28 cellular contexts compared by ENCODE assay signal in the genomic region with DNA sequence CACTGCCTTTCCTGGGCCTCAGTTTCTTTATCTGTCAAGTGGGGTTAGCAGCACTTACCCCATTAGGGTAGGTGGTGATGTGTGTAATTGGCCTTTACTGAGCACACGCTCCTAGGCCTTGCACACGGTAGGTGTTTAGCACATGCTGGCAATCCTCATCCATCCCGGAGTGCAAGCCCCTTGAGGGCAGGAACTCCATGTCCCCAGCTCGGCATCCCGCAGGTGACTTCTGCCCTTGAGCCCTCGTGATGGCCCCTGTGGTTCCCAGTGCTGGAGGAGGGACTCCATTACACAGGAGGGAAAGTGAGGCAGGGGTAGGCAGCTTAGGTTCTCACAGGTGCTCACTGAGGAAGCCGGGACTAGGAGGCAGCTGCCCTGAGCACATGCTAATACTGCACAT.
"Had no signal": no experiment of that assay in that cellular context is flagged by ENCODE, and none has a peak within 500 bp of the region (broad histone marks: within the 10 kb centered on the region; RNA-seq: fewer than 3 reads in every experiment).

No MANE protein-coding gene starts in this region.

- H3K27ac Mint-ChIP-seq: activated B cell treated with CpG ODN at 0.5 μM for 24 hours; activated CD4-positive, alpha-beta memory T cell treated with anti-CD3 and anti-CD28 coated beads for 36 hours; activated CD4-positive, alpha-beta T cell treated with anti-CD3 and anti-CD28 coated beads, Interleukin-2, amount 10 ng/mL, durations not matched to agents 7 days and 5 days; activated naive CD8-positive, alpha-beta T cell; IgD-negative memory B cell had no signal

- H3K27me3 Mint-ChIP-seq: activated B cell treated with CpG ODN at 0.5 μM for 24 hours; activated CD4-positive, alpha-beta memory T cell treated with anti-CD3 and anti-CD28 coated beads for 36 hours; activated CD4-positive, alpha-beta T cell treated with anti-CD3 and anti-CD28 coated beads, Interleukin-2, amount 10 ng/mL, durations not matched to agents 7 days and 5 days; activated naive CD8-positive, alpha-beta T cell; brain; IgD-negative memory B cell had no signal

- H3K27ac ChIP-seq: cardiac muscle cell, KMS-11 had no signal

- H3K4me1 Mint-ChIP-seq: activated CD4-positive, alpha-beta T cell treated with anti-CD3 and anti-CD28 coated beads, Interleukin-2, amount 10 ng/mL, durations not matched to agents 7 days and 5 days; brain had no signal

- H3K9me3 Mint-ChIP-seq: activated B cell treated with CpG ODN at 0.5 μM for 24 hours; activated CD4-positive, alpha-beta memory T cell treated with anti-CD3 and anti-CD28 coated beads for 36 hours; activated CD4-positive, alpha-beta T cell treated with anti-CD3 and anti-CD28 coated beads, Interleukin-2, amount 10 ng/mL, durations not matched to agents 7 days and 5 days; activated T-cell treated with anti-CD3 and anti-CD28 coated beads, Interleukin-2, amount 50 U/mL, for 4 hours; brain; IgD-negative memory B cell had no signal

- H3K9me3 ChIP-seq: MG63 had no signal

- H3K4me3 ChIP-seq: cardiac muscle cell, MG63 had no signal

- H3K4me3 Mint-ChIP-seq: activated B cell treated with CpG ODN at 0.5 μM for 24 hours; activated CD4-positive, alpha-beta memory T cell treated with anti-CD3 and anti-CD28 coated beads for 36 hours; activated CD4-positive, alpha-beta T cell treated with anti-CD3 and anti-CD28 coated beads, Interleukin-2, amount 10 ng/mL, durations not matched to agents 7 days and 5 days; activated naive CD8-positive, alpha-beta T cell; activated T-cell treated with anti-CD3 and anti-CD28 coated beads, Interleukin-2, amount 50 U/mL, for 4 hours; brain; IgD-negative memory B cell had no signal

- DNase-seq: activated B cell treated with CpG ODN at 0.5 μM for 24 hours; activated CD4-positive, alpha-beta memory T cell treated with anti-CD3 and anti-CD28 coated beads for 36 hours; activated CD4-positive, alpha-beta T cell treated with anti-CD3 and anti-CD28 coated beads, Interleukin-2, amount 10 ng/mL, durations not matched to agents 7 days and 5 days; activated CD8-positive, alpha-beta memory T cell treated with anti-CD3 and anti-CD28 coated beads for 24 hours; activated effector memory CD4-positive, alpha-beta T cell treated with anti-CD3 and anti-CD28 coated beads, Interleukin-2, amount 50 U/mL, for 16 hours; activated T-cell treated with anti-CD3 and anti-CD28 coated beads, Interleukin-2, amount 50 U/mL, for 4 hours; amygdala; MG63; MV-4-11; NCI-H1092 treated with DMSO at 0.1 percent for 48 hours; NCI-H1417 treated with DMSO at 0.1 percent for 48 hours; NCI-H1694; NCI-H2029; NCI-H2107; NCI-H2171 treated with DMSO at 0.1 percent for 48 hours; NCI-H226; NCI-H526; NCI-H82; OCI-M1; RPMI8226; SHP77 treated with DMSO at 0.1 percent for 48 hours; T-helper 2 cell; T1000 had no signal

- H3K27me3 ChIP-seq: cardiac muscle cell, MG63 had no signal
